Comparison of ENCODE assay signal across 11 cellular contexts in genomic region chr10:17009228-17009700, GRCh38.
DNase-seq lines count a peak whose midpoint lies in the region; ATAC-seq, FAIRE-seq and TF ChIP-seq lines count a peak whose summit lies in the region.
"Had no signal": no experiment of that assay in that cellular context is flagged by ENCODE, and none has a peak within 500 bp of the region (broad histone marks: within the 10 kb centered on the region; RNA-seq: fewer than 3 reads in every experiment).

No MANE protein-coding gene starts in this region.

- no peak overlapping the region for H3K4me2 ChIP-seq in HepG2 (ENCODE audit: low read depth, low read length)
- H3K4me2 ChIP-seq in neural progenitor cell: no peak overlapping the region

- peaks cover 11% of the 10 kb centered on the region for H3K36me3 Mint-ChIP-seq in neural progenitor cell

- peak overlapping the region; percentile 65 for H3K27ac Mint-ChIP-seq in neural progenitor cell
- H3K27ac Mint-ChIP-seq: stimulated activated naive CD8-positive, alpha-beta T cell treated with anti-CD3 and anti-CD28 coated beads, Interleukin-15, Interleukin-2, amounts not matched to agents 100 ng/mL and 50 ng/mL, for 24 hours had no signal

- H2AFZ ChIP-seq in HepG2 (ENCODE audit: low read length): no peak overlapping the region
- H2AFZ ChIP-seq in neural progenitor cell (replicated peaks): no peak overlapping the region

- no peaks in the 10 kb centered on the region for H3K79me2 ChIP-seq in HepG2 (ENCODE audit: insufficient read depth, low read length)
- H3K79me2 ChIP-seq in neural progenitor cell (ENCODE audit: low read depth): no peaks in the 10 kb centered on the region

- peak in 1 of 2 donors; percentile 29 for TF ChIP-seq RAD21 in liver (IDR thresholded peaks at IDR 0.05)
- TF ChIP-seq RAD21 in HepG2 (CRISPR knock-in tag; IDR thresholded peaks at IDR 0.05): no peak

- BruUV-seq in HepG2 (replicated peaks; lab: Mats Ljungman, UMichigan): no TSS peak

- in situ Hi-C loops in HepG2 (cut with HindIII; ENCODE audit: extremely low pct_ligation_motif_present, low pct_unique_long_range_greater_than_20kb): no loop called here

- H3K36me3 ChIP-seq in liver (ENCODE audit: control insufficient read depth in 4 of 4, insufficient read depth in 3 of 4, low read depth in 1 of 4, low read length in 3 of 4): no peaks in the 10 kb centered on the region
- no peaks in the 10 kb centered on the region for H3K36me3 ChIP-seq in HepG2 (replicated peaks in 1 of 2; ENCODE audit: control insufficient read depth in 1 of 2, insufficient read depth in 2 of 2, low read length in 2 of 2)
- H3K36me3 ChIP-seq in neural progenitor cell: no peaks in the 10 kb centered on the region

- WGBS in liver: 62% methylated on average over 3 of the region's 3 CpGs
- 0% methylated on average over 1 of the region's 3 CpGs for WGBS in HepG2 (ENCODE audit: low lambda C conversion rate)

- no peaks in the 10 kb centered on the region for H4K20me1 ChIP-seq in HepG2 (ENCODE audit: insufficient read depth, low read length)
- H4K20me1 ChIP-seq in neural progenitor cell (ENCODE audit: low read depth): no peaks in the 10 kb centered on the region

- H3K4me3 Mint-ChIP-seq in neural progenitor cell: no peak overlapping the region
- H3K4me3 Mint-ChIP-seq: stimulated activated naive CD8-positive, alpha-beta T cell treated with anti-CD3 and anti-CD28 coated beads, Interleukin-15, Interleukin-2, amounts not matched to agents 100 ng/mL and 50 ng/mL, for 24 hours had no signal

- intact Hi-C loops in HepG2 (cut with micrococcal nuclease; ENCODE audit: unreplicated experiment): no loop called here

- H3K27me3 ChIP-seq in liver (ENCODE audit: control insufficient read depth in 4 of 4, insufficient read depth in 4 of 4, low read length in 3 of 4) (no peaks in the 10 kb centered on the region), HepG2 (ENCODE audit: control insufficient read depth in 1 of 2, insufficient read depth in 2 of 2, low read length in 2 of 2) (no peaks in the 10 kb centered on the region), neural progenitor cell (no peaks in the 10 kb centered on the region)

- CTCF ChIA-PET in HepG2 (lab: Yijun Ruan, JAX; ENCODE audit: low intra/inter-chr PET ratio, low total read pairs): no interaction called here

- POLR2A ChIA-PET in HepG2 (lab: Yijun Ruan, JAX): no interaction called here

- H3K4me1 ChIP-seq in liver (ENCODE audit: control insufficient read depth in 4 of 4, insufficient read depth in 4 of 4, low read length in 3 of 4) (no peaks in the 10 kb centered on the region), HepG2 (ENCODE audit: insufficient read depth, low read length) (no peaks in the 10 kb centered on the region), neural progenitor cell (no peaks in the 10 kb centered on the region)

- TF ChIP-seq CTCF in liver (IDR thresholded peaks at IDR 0.05; ENCODE audit: low read depth, low read length, missing input control): no peak
- no peak for TF ChIP-seq CTCF in HepG2 (CRISPR knock-in tag; IDR thresholded peaks at IDR 0.05)
- TF ChIP-seq CTCF in neural progenitor cell (IDR thresholded peaks at IDR 0.05): no peak

- H3K27me3 Mint-ChIP-seq in neural progenitor cell (ENCODE audit: insufficient read depth, low read depth): peaks cover 12% of the 10 kb centered on the region
- H3K27me3 Mint-ChIP-seq: stimulated activated naive CD8-positive, alpha-beta T cell treated with anti-CD3 and anti-CD28 coated beads, Interleukin-15, Interleukin-2, amounts not matched to agents 100 ng/mL and 50 ng/mL, for 24 hours had no signal

- H3K9me3 ChIP-seq in liver (ENCODE audit: control insufficient read depth in 4 of 4, low read length in 3 of 4): no peaks in the 10 kb centered on the region
- peaks cover 4% of the 10 kb centered on the region; the same call in 1 of the 2 replicates for H3K9me3 ChIP-seq in HepG2 (ENCODE audit: low read length)
- H3K9me3 ChIP-seq in neural progenitor cell (ENCODE audit: low read depth): no peaks in the 10 kb centered on the region

- no peaks in the 10 kb centered on the region for H3F3A ChIP-seq in neural progenitor cell (ENCODE audit: low read depth)

- H3K4me1 Mint-ChIP-seq in neural progenitor cell: peaks cover 51% of the 10 kb centered on the region

- H3K4me3 ChIP-seq in liver (ENCODE audit: low read depth in 1 of 3, low read length in 3 of 3) (no peak overlapping the region), HepG2 (replicated peaks in 1 of 3; ENCODE audit: insufficient read depth in 1 of 3, low read depth in 2 of 3, low read length in 3 of 3) (no peak overlapping the region), neural progenitor cell (no peak overlapping the region)

- H3K9ac ChIP-seq in liver (ENCODE audit: low read depth in 1 of 2, low read length in 2 of 2) (no peak overlapping the region), HepG2 (ENCODE audit: insufficient read depth, low read depth, low read length) (no peak overlapping the region), neural progenitor cell (no peak overlapping the region)

- DNase-seq in HepG2 (ENCODE audit: low spot score) (no peak), fibroblast of peridontal ligament (ENCODE audit: extremely low read depth) (peak; percentile 93), neural progenitor cell (ENCODE audit: low spot score) (no peak), DMS53 (lab: John Stamatoyannopoulos, UW) (no peak), hypothalamus (lab: John Stamatoyannopoulos, UW) (no peak), NCI-H187 treated with DMSO at 0.1 percent for 48 hours (lab: John Stamatoyannopoulos, UW) (no peak), GM19238 (ENCODE audit: insufficient read length, low spot score) (no peak)
- DNase-seq: 8988T; central memory CD4-positive, alpha-beta T cell had no signal

- H3K27ac ChIP-seq in liver (ENCODE audit: low read depth in 1 of 2, low read length in 2 of 2): peak overlapping the region in 1 of 2 donors; percentile 42
- no peak overlapping the region for H3K27ac ChIP-seq in HepG2 (ENCODE audit: extremely low read length, insufficient read depth, low read length)
- H3K27ac ChIP-seq in neural progenitor cell: no peak overlapping the region

- no peak for TF ChIP-seq POLR2A in HepG2 (IDR thresholded peaks at IDR 0.05; ENCODE audit: insufficient read depth in 1 of 2, low read depth in 2 of 2, low read length in 2 of 2)

- H3K9me3 Mint-ChIP-seq in neural progenitor cell: peaks cover 38% of the 10 kb centered on the region

- TF ChIP-seq EP300 in HepG2 (IDR thresholded peaks at IDR 0.05; ENCODE audit: low read depth in 2 of 2, low read length in 2 of 2) (no peak), HepG2 (CRISPR knock-in tag; IDR thresholded peaks at IDR 0.05; ENCODE audit: borderline replicate concordance) (no peak)

- FAIRE-seq in HepG2 (lab: Jason Lieb, UNC): no peak

- no peak for ATAC-seq in HepG2

TF ChIP-seq in liver, 16 proteins besides CTCF, POLR2A, EP300 and RAD21:
- peak; percentile 22 for TF ChIP-seq SP1 (IDR thresholded peaks at IDR 0.05)
- TF ChIP-seq FOXA2 (IDR thresholded peaks at IDR 0.05): no peak
- TF ChIP-seq NR2F2 (IDR thresholded peaks at IDR 0.05): peak; percentile 25
- no peak for TF ChIP-seq RXRA (IDR thresholded peaks at IDR 0.05)
- TF ChIP-seq ZBTB33 (IDR thresholded peaks at IDR 0.05): no peak
- no peak for TF ChIP-seq JUND (IDR thresholded peaks at IDR 0.05)
- TF ChIP-seq YY1 (IDR thresholded peaks at IDR 0.05): no peak
- TF ChIP-seq MAX (IDR thresholded peaks at IDR 0.05): no peak
TF ChIP-seq in liver: peak in this region for 2.

TF ChIP-seq in HepG2, 621 proteins besides CTCF, POLR2A, EP300 and RAD21:
- TF ChIP-seq SRY (CRISPR knock-in tag; IDR thresholded peaks at IDR 0.05) (no peak), YEATS2 (CRISPR knock-in tag; IDR thresholded peaks at IDR 0.05; ENCODE audit: borderline replicate concordance) (no peak), ELF3 (CRISPR knock-in tag; IDR thresholded peaks at IDR 0.05) (no peak), ZNF704 (CRISPR knock-in tag; IDR thresholded peaks at IDR 0.05; ENCODE audit: borderline replicate concordance) (no peak), MTF1 (CRISPR knock-in tag; IDR thresholded peaks at IDR 0.05) (no peak), ZNF230 (CRISPR knock-in tag; IDR thresholded peaks at IDR 0.05) (no peak), AHR (CRISPR knock-in tag; IDR thresholded peaks at IDR 0.05) (no peak)
